In the genomic region with DNA sequence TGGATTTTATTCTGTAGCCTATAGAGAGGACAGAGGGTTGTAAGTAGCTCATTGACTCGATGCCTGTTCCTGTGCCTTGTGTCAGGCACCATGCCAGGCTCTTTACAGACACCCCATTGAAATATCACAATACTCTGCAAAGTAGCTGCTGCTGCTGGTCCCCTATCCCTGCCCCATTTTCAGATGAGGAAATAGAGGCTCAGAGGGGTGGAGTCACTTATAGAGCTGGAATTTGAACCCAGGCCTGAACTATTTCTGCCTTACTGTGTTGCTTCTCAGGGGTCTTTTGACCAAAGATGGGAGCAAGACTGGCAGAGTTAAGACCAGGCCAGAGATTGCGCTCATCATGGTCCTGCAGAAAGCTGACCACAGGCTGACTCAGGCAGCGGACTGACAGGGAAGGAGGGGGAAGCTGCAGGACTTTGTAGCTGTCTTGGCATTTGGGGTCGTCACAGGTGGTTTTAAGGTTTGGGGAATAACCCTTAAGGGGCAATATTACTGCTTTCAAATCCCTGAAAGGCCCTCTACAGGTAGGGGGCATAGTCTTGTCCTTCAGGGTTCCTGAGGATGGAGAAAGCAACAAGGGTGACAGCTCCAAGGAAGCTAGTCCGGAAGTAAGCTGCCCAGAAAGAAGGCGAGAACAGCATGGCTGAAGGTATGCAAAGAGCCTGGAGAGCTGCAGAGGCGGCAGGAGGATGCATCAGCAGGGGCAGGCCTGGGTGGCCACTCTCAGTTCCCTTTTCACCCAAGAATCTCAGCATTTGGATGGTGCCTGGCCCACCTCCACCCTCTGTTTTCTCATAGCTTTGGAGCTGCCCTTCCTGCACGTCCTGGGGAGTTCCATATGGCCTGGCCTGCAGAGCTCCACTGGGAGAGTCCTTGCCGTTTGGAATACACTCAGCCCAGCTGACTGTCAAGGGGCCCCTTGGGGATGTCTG, we compare ENCODE assay signal across 10 cellular contexts. TPM values are rescaled to one million over a fixed set of nuclear protein-coding genes. Genes with fewer than 3 reads are reported as not detected.
DNase-seq lines count a peak whose midpoint lies in the region; ATAC-seq and TF ChIP-seq lines count a peak whose summit lies in the region.
"Had no signal": no experiment of that assay in that cellular context is flagged by ENCODE, and none has a peak within 500 bp of the region (broad histone marks: within the 10 kb centered on the region; RNA-seq: fewer than 3 reads in every experiment).

No MANE protein-coding gene starts in this region.

- H3K4me1 ChIP-seq in BLaER1 (peaks cover 59% of the 10 kb centered on the region), mammary epithelial cell (ENCODE audit: insufficient read depth, low read length) (peaks cover 69% of the 10 kb centered on the region)

- 34% methylated on average over 9 of the region's 9 CpGs for whole genome bisulfite sequencing in mammary epithelial cell (ENCODE audit: low coverage, missing lambda C conversion rate)

- H3K4me2 ChIP-seq in BLaER1 (peak overlapping the region; percentile 86), mammary epithelial cell (ENCODE audit: insufficient read depth, low read depth, low read length) (peak overlapping the region; percentile 78)

- H4K20me1 ChIP-seq in BLaER1 (peaks cover 76% of the 10 kb centered on the region), mammary epithelial cell (ENCODE audit: insufficient read depth, low read length) (no peaks in the 10 kb centered on the region)

- H3K27ac ChIP-seq in BLaER1 (no peak overlapping the region), mammary epithelial cell (ENCODE audit: insufficient read depth, low read depth, low read length) (peak overlapping the region; percentile 0)
- no peak overlapping the region for H3K27ac ChIP-seq in CD4-positive, alpha-beta T cell (ENCODE audit: low read depth, low read length)

- DNase-seq in mammary epithelial cell: no peak
- no peak for DNase-seq in neural crest cell (ENCODE audit: low read depth, low spot score)
- DNase-seq in HPDE6-E6E7 (ENCODE audit: extremely low spot score): no peak
- DNase-seq in NCI-H526 treated with DMSO at 0.1 percent for 48 hours (lab: John Stamatoyannopoulos, UW): no peak
- DNase-seq in CD4-positive, alpha-beta T cell: no peak

- peaks cover 66% of the 10 kb centered on the region for H3K4me1 Mint-ChIP-seq in neural crest cell
- H3K4me1 Mint-ChIP-seq in CD4-positive, alpha-beta T cell (ENCODE audit: low read depth): peaks cover 11% of the 10 kb centered on the region
- H3K4me1 Mint-ChIP-seq: central memory CD8-positive, alpha-beta T cell had no signal

- H3K4me3 ChIP-seq in BLaER1: no peak overlapping the region
- H3K4me3 ChIP-seq in mammary epithelial cell (replicated peaks in 1 of 3; ENCODE audit: insufficient read depth in 1 of 3, low read depth in 2 of 3, low read length in 3 of 3): no peak overlapping the region

- no peaks in the 10 kb centered on the region for H3K9me3 ChIP-seq in BLaER1
- no peaks in the 10 kb centered on the region for H3K9me3 ChIP-seq in mammary epithelial cell (replicated peaks; ENCODE audit: insufficient read depth, low read length)
- H3K9me3 ChIP-seq in CD4-positive, alpha-beta T cell (ENCODE audit: control insufficient read depth, low read length): no peaks in the 10 kb centered on the region

- no peak overlapping the region for H2AFZ ChIP-seq in mammary epithelial cell (ENCODE audit: low read depth, low read length)

- POLR2A ChIA-PET in CD4-positive, alpha-beta T cell (lab: Charles Lee): no interaction called here

- intact Hi-C loops in mammary epithelial cell (cut with micrococcal nuclease): no loop called here
- intact Hi-C loops in CD4-positive, alpha-beta T cell (cut with DNase I, micrococcal nuclease): no loop called here

- peaks cover 85% of the 10 kb centered on the region for H3K79me2 ChIP-seq in mammary epithelial cell (ENCODE audit: insufficient read depth, low read length)

- CTCF ChIA-PET in mammary epithelial cell (lab: Charles Lee; ENCODE audit: low non-redundant PET): interaction anchor here (0.6 kb wide), 1 partner anchor 21 kb away, joined by 5 read pairs; no protein-coding TSS in a partner anchor
- CTCF ChIA-PET in CD4-positive, alpha-beta T cell (lab: Charles Lee): interaction anchor here (1.4 kb wide), 1 partner anchor 53 kb away, joined by 3 read pairs; no protein-coding TSS in a partner anchor

- ATAC-seq in GM21360 (IDR thresholded peaks at IDR 0.05; ENCODE audit: unreplicated experiment): peak; percentile 65
- ATAC-seq in HG03520 (IDR thresholded peaks at IDR 0.05; ENCODE audit: unreplicated experiment): peak; percentile 83
- ATAC-seq in CD4-positive, alpha-beta T cell (ENCODE audit: poor library complexity): no peak

- H3K27me3 Mint-ChIP-seq in neural crest cell (ENCODE audit: low read depth): no peaks in the 10 kb centered on the region
- H3K27me3 Mint-ChIP-seq in CD4-positive, alpha-beta T cell: peaks cover 21% of the 10 kb centered on the region

- peak overlapping the region; percentile 89 for H3K4me3 Mint-ChIP-seq in neural crest cell
- H3K4me3 Mint-ChIP-seq in CD4-positive, alpha-beta T cell: no peak overlapping the region
- H3K4me3 Mint-ChIP-seq: central memory CD8-positive, alpha-beta T cell; stimulated activated naive CD8-positive, alpha-beta T cell treated with anti-CD3 and anti-CD28 coated beads, Interleukin-15, Interleukin-2, amounts not matched to agents 100 ng/mL and 50 ng/mL, for 24 hours had no signal

- TF ChIP-seq CTCF in mammary epithelial cell (conservative IDR thresholded peaks at IDR 0.05 in 1 of 2, IDR thresholded peaks at IDR 0.05 in 1 of 2; ENCODE audit: extremely low read depth in 1 of 2, insufficient read depth in 1 of 2, low read depth in 1 of 2, low read length in 2 of 2) (no peak), neural crest cell (conservative IDR thresholded peaks at IDR 0.05) (no peak)
- TF ChIP-seq CTCF in CD4-positive, alpha-beta T cell (IDR thresholded peaks at IDR 0.05): no peak

- H3K27me3 ChIP-seq in BLaER1: no peaks in the 10 kb centered on the region
- H3K27me3 ChIP-seq in mammary epithelial cell (ENCODE audit: insufficient read depth, low read length): no peaks in the 10 kb centered on the region
- no peaks in the 10 kb centered on the region for H3K27me3 ChIP-seq in CD4-positive, alpha-beta T cell (ENCODE audit: control insufficient read depth, insufficient read depth, low read length)

- H3K36me3 ChIP-seq in BLaER1: peaks cover 26% of the 10 kb centered on the region
- no peaks in the 10 kb centered on the region for H3K36me3 ChIP-seq in mammary epithelial cell (ENCODE audit: insufficient read depth, low read length)

- H3K27ac Mint-ChIP-seq in neural crest cell (ENCODE audit: unreplicated experiment): no peak overlapping the region
- no peak overlapping the region for H3K27ac Mint-ChIP-seq in CD4-positive, alpha-beta T cell
- H3K27ac Mint-ChIP-seq: stimulated activated naive CD8-positive, alpha-beta T cell treated with anti-CD3 and anti-CD28 coated beads, Interleukin-15, Interleukin-2, amounts not matched to agents 100 ng/mL and 50 ng/mL, for 24 hours had no signal

- dilution Hi-C loops in mammary epithelial cell (cut with HindIII; ENCODE audit: low sequenced_read_pairs): no loop called here

- no peaks in the 10 kb centered on the region for H3K9me3 Mint-ChIP-seq in neural crest cell
- no peaks in the 10 kb centered on the region for H3K9me3 Mint-ChIP-seq in CD4-positive, alpha-beta T cell
- H3K9me3 Mint-ChIP-seq: central memory CD8-positive, alpha-beta T cell; stimulated activated naive CD8-positive, alpha-beta T cell treated with anti-CD3 and anti-CD28 coated beads, Interleukin-15, Interleukin-2, amounts not matched to agents 100 ng/mL and 50 ng/mL, for 24 hours had no signal

- H3K9ac ChIP-seq in BLaER1: no peak overlapping the region
- H3K9ac ChIP-seq in mammary epithelial cell (ENCODE audit: insufficient read depth, low read length): no peak overlapping the region

- in situ Hi-C loops in mammary epithelial cell (cut with MboI; ENCODE audit: low sequenced_read_pairs in 2 of 2): loop anchor here in 1 of 2 donors (10.0 kb wide), 1 partner anchor 55 kb away; no protein-coding TSS in a partner anchor

- BruUV-seq in mammary epithelial cell (replicated peaks; lab: Mats Ljungman, UMichigan): no TSS peak

- H3K36me3 Mint-ChIP-seq in neural crest cell (ENCODE audit: low read depth): no peaks in the 10 kb centered on the region
- no peaks in the 10 kb centered on the region for H3K36me3 Mint-ChIP-seq in CD4-positive, alpha-beta T cell (ENCODE audit: low read depth)

RNA-seq across cellular contexts. Expression of gene NDST1, which starts 18.3 kb away (rescaled TPM):
- total RNA-seq in mammary epithelial cell (100 to 1,000 TPM; 114 to 128 TPM), neural crest cell (108 and 112 TPM in 2 replicates)
- 43.2 TPM for polyA plus RNA-seq in mammary epithelial cell
- polyA minus RNA-seq in mammary epithelial cell: 101 TPM
- total RNA-seq in CD4-positive, alpha-beta T cell: 1 to 10 TPM; 1.1 to 1.6 TPM

RNA-seq across cellular contexts. Expression of gene RPS14, which starts 40.1 kb away (rescaled TPM):
- total RNA-seq in mammary epithelial cell (1,000 to 10,000 TPM; 1,819 to 2,158 TPM), neural crest cell (2,170 and 2,213 TPM in 2 replicates)
- polyA plus RNA-seq in mammary epithelial cell: 6,134 TPM
- 1,433 TPM for polyA minus RNA-seq in mammary epithelial cell
- total RNA-seq in CD4-positive, alpha-beta T cell: 1,000 to 10,000 TPM; 5,224 to 5,317 TPM

Comparison
In these comparisons a context has a peak if more than half of its experiments do, and no peak if none do; other contexts are left out.
1. RNA of gene NDST1, which starts 18.3 kb away (total RNA-seq): 114 to 128 TPM in mammary epithelial cell and 108 to 112 TPM in neural crest cell; 1.1 to 1.6 TPM in CD4-positive, alpha-beta T cell; every median in the first group is over 10 times any median in the second.